In genomic region chr18:63155910-63156773, GRCh38 we compare ENCODE assay signal across 8 cellular contexts.
DNase-seq lines count a peak whose midpoint lies in the region; ATAC-seq and TF ChIP-seq lines count a peak whose summit lies in the region.

No MANE protein-coding gene starts in this region.

- H3K4me1 ChIP-seq in lower lobe of right lung, result peaks cover 21% of the 10 kb centered on the region
- peaks cover 3 to 26% of the 10 kb centered on the region in 2 donors for H3K4me1 ChIP-seq in uterus

- no peaks in the 10 kb centered on the region for H3K27me3 Mint-ChIP-seq in activated T-cell treated with anti-CD3 and anti-CD28 coated beads, Interleukin-2, amount 50 U/mL, for 4 hours (ENCODE audit: low read depth)
- no peaks in the 10 kb centered on the region for H3K27me3 Mint-ChIP-seq in activated CD4-positive, alpha-beta memory T cell treated with anti-CD3 and anti-CD28 coated beads, Interleukin-2, amount 10 ng/mL, durations not matched to agents 7 days and 5 days

- peak overlapping the region; percentile 82 for H3K4me3 Mint-ChIP-seq in activated T-cell treated with anti-CD3 and anti-CD28 coated beads, Interleukin-2, amount 50 U/mL, for 4 hours
- H3K4me3 Mint-ChIP-seq in activated CD4-positive, alpha-beta memory T cell treated with anti-CD3 and anti-CD28 coated beads, Interleukin-2, amount 10 ng/mL, durations not matched to agents 7 days and 5 days, result peak overlapping the region; percentile 76

- ATAC-seq in activated T-cell treated with anti-CD3 and anti-CD28 coated beads, Interleukin-2, amount 50 U/mL, for 4 hours, result no peak
- no peak for ATAC-seq in lower lobe of right lung

- H3K27ac ChIP-seq in lower lobe of right lung (no peak overlapping the region), uterus (peak overlapping the region; percentile 22 to 26)

- peaks cover 18% of the 10 kb centered on the region for H3K36me3 Mint-ChIP-seq in activated T-cell treated with anti-CD3 and anti-CD28 coated beads, Interleukin-2, amount 50 U/mL, for 4 hours (ENCODE audit: insufficient read depth)
- H3K36me3 Mint-ChIP-seq in activated CD4-positive, alpha-beta memory T cell treated with anti-CD3 and anti-CD28 coated beads, Interleukin-2, amount 10 ng/mL, durations not matched to agents 7 days and 5 days (ENCODE audit: low read depth), result peaks cover 50% of the 10 kb centered on the region

- POLR2A ChIA-PET in activated CD4-positive, alpha-beta memory T cell treated with anti-CD3 and anti-CD28 coated beads, Interleukin-2, amount 10 ng/mL, durations not matched to agents 7 days and 5 days (lab: Charles Lee), result interaction anchor here (0.7 to 6.9 kb wide), 11 partner anchors 15 to 210 kb away, joined by 3 to 62 read pairs (median 8); partner anchors contain the start of gene BCL2

- CTCF ChIA-PET in activated CD4-positive, alpha-beta memory T cell treated with anti-CD3 and anti-CD28 coated beads, Interleukin-2, amount 10 ng/mL, durations not matched to agents 7 days and 5 days (lab: Charles Lee), result interaction anchor here (0.6 to 6.5 kb wide), 16 partner anchors 8 to 166 kb away, joined by 3 to 51 read pairs (median 4); partner anchors contain the start of gene BCL2

- H3K36me3 ChIP-seq in lower lobe of right lung (no peaks in the 10 kb centered on the region), uterus (no peaks in the 10 kb centered on the region)

- no peak for DNase-seq in activated T-cell treated with anti-CD3 and anti-CD28 coated beads, Interleukin-2, amount 50 U/mL, for 4 hours
- DNase-seq in activated T-cell treated with anti-CD3 and anti-CD28 coated beads, Interleukin-2, amount 50 U/mL, for 1 hour, result no peak
- no peak for DNase-seq in activated CD4-positive, alpha-beta memory T cell treated with anti-CD3 and anti-CD28 coated beads, Interleukin-2, amount 10 ng/mL, durations not matched to agents 7 days and 5 days
- DNase-seq in lower lobe of right lung, result no peak
- no peak for DNase-seq in uterus
- DNase-seq in OCI-M2 (lab: John Stamatoyannopoulos, UW; ENCODE audit: unreplicated experiment), result no peak
- DNase-seq in stimulated activated CD4-positive, alpha-beta T cell treated with anti-CD3 and anti-CD28 coated beads, Interleukin-12 subunit alpha, Interleukin-12 subunit beta, amount 100 ng/mL, for 4 hours, result no peak
- DNase-seq in cerebellar nuclear complex (lab: John Stamatoyannopoulos, UW), result no peak

- TF ChIP-seq CTCF in lower lobe of right lung (IDR thresholded peaks at IDR 0.05) (no peak), uterus (IDR thresholded peaks at IDR 0.05) (no peak)

- no peaks in the 10 kb centered on the region for H3K9me3 Mint-ChIP-seq in activated T-cell treated with anti-CD3 and anti-CD28 coated beads, Interleukin-2, amount 50 U/mL, for 4 hours
- no peaks in the 10 kb centered on the region for H3K9me3 Mint-ChIP-seq in activated CD4-positive, alpha-beta memory T cell treated with anti-CD3 and anti-CD28 coated beads, Interleukin-2, amount 10 ng/mL, durations not matched to agents 7 days and 5 days

- no peaks in the 10 kb centered on the region for H3K27me3 ChIP-seq in lower lobe of right lung (ENCODE audit: low read depth)
- no peaks in the 10 kb centered on the region for H3K27me3 ChIP-seq in uterus

- intact Hi-C loops in lower lobe of right lung (cut with DNase I), result no loop called here
- intact Hi-C loops in uterus (cut with DNase I; ENCODE audit: low total_unique reads), result no loop called here

- H3K4me3 ChIP-seq in lower lobe of right lung (peak overlapping the region; percentile 38), uterus (no peak overlapping the region)

- H3K9me3 ChIP-seq in lower lobe of right lung (no peaks in the 10 kb centered on the region), uterus (no peaks in the 10 kb centered on the region)

- TF ChIP-seq POLR2A in uterus (IDR thresholded peaks at IDR 0.05), result no peak

- H3K27ac Mint-ChIP-seq in activated CD4-positive, alpha-beta memory T cell treated with anti-CD3 and anti-CD28 coated beads, Interleukin-2, amount 10 ng/mL, durations not matched to agents 7 days and 5 days, result peak overlapping the region; percentile 95

- peaks cover 98% of the 10 kb centered on the region for H3K4me1 Mint-ChIP-seq in activated T-cell treated with anti-CD3 and anti-CD28 coated beads, Interleukin-2, amount 50 U/mL, for 4 hours (ENCODE audit: low read depth)
- H3K4me1 Mint-ChIP-seq in activated CD4-positive, alpha-beta memory T cell treated with anti-CD3 and anti-CD28 coated beads, Interleukin-2, amount 10 ng/mL, durations not matched to agents 7 days and 5 days, result peaks cover 99% of the 10 kb centered on the region
